In genomic region chr19:19068659-19069509, GRCh38 we compare ENCODE assay signal across 13 cellular contexts. TPM values are rescaled to one million over a fixed set of nuclear protein-coding genes. Genes with fewer than 3 reads are reported as not detected.
DNase-seq lines count a peak whose midpoint lies in the region; ATAC-seq and TF ChIP-seq lines count a peak whose summit lies in the region.
"Had no signal": no experiment of that assay in that cellular context is flagged by ENCODE, and none has a peak within 500 bp of the region (broad histone marks: within the 10 kb centered on the region; RNA-seq: fewer than 3 reads in every experiment).

No MANE protein-coding gene starts in this region.

- TF ChIP-seq POLR2A in gastroesophageal sphincter (IDR thresholded peaks at IDR 0.05): no peak

- H3K27me3 ChIP-seq in GM06990 (replicated peaks; ENCODE audit: control insufficient read depth, insufficient read depth, low read length): no peaks in the 10 kb centered on the region
- no peaks in the 10 kb centered on the region for H3K27me3 ChIP-seq in gastroesophageal sphincter
- H3K27me3 ChIP-seq in colonic mucosa: no peaks in the 10 kb centered on the region

- H3K9me3 ChIP-seq in gastroesophageal sphincter (no peaks in the 10 kb centered on the region), colonic mucosa (no peaks in the 10 kb centered on the region)

- no peak overlapping the region; the same call in 1 of the 2 replicates for H3K4me3 ChIP-seq in GM06990 (replicated peaks; ENCODE audit: low read depth, low read length)
- H3K4me3 ChIP-seq in gastroesophageal sphincter: no peak overlapping the region
- no peak overlapping the region for H3K4me3 ChIP-seq in colonic mucosa

- peak; percentile 59 for DNase-seq in GM06990 (ENCODE audit: extremely low read depth, insufficient read length)
- DNase-seq in NAMALWA (ENCODE audit: low spot score): peak; percentile 39
- peak; percentile 20 for DNase-seq in putamen (ENCODE audit: low spot score)
- no peak for DNase-seq in NCI-H748 treated with DMSO at 0.1 percent for 48 hours (lab: John Stamatoyannopoulos, UW)
- no peak for DNase-seq in colonic mucosa
- DNase-seq in DMS153 (lab: John Stamatoyannopoulos, UW): no peak
- DNase-seq: activated CD4-positive, alpha-beta T cell treated with anti-CD3 and anti-CD28 coated beads for 1 hour; COR-L47; effector CD4-positive, alpha-beta T cell; foreskin melanocyte; NCI-H2107 had no signal

- intact Hi-C loops in colonic mucosa (cut with DNase I): no loop called here

- 31 to 69% methylated on average over 4 to 7 of the region's 9 CpGs for WGBS in gastroesophageal sphincter (ENCODE audit: low coverage in 1 of 2), 2 donors

- H3K27ac ChIP-seq in gastroesophageal sphincter (peak overlapping the region in 3 of 4 donors; percentile 45 to 55 (median 48)), colonic mucosa (no peak overlapping the region)

- H3K4me1 ChIP-seq in gastroesophageal sphincter (peaks cover 0 to 56% (median 18%) of the 10 kb centered on the region in 3 donors), colonic mucosa (peaks cover 6% of the 10 kb centered on the region)

- TF ChIP-seq EP300 in gastroesophageal sphincter (IDR thresholded peaks at IDR 0.05): no peak

- ATAC-seq in gastroesophageal sphincter (no peak), HG03354 (IDR thresholded peaks at IDR 0.05; ENCODE audit: poor library complexity, severe bottlenecking, unreplicated experiment) (no peak)

- no peak overlapping the region for H3K9ac ChIP-seq in colonic mucosa (ENCODE audit: low read depth in 2 of 2, low read length in 2 of 2)

- TF ChIP-seq CTCF in GM06990 (IDR thresholded peaks at IDR 0.05; ENCODE audit: insufficient read depth, low read length, poor library complexity, severe bottlenecking): no peak
- TF ChIP-seq CTCF in gastroesophageal sphincter (IDR thresholded peaks at IDR 0.05): no peak
- TF ChIP-seq CTCF in colonic mucosa (IDR thresholded peaks at IDR 0.05): no peak

- H3K36me3 ChIP-seq in GM06990 (ENCODE audit: control insufficient read depth, insufficient read depth, low read length): no peaks in the 10 kb centered on the region
- H3K36me3 ChIP-seq in gastroesophageal sphincter: peaks cover 0 to 18% of the 10 kb centered on the region in 2 donors
- H3K36me3 ChIP-seq in colonic mucosa: no peaks in the 10 kb centered on the region

RNA-seq across cellular contexts. Expression of gene SLC25A42, which starts 5.1 kb away (rescaled TPM):
- total RNA-seq in gastroesophageal sphincter: 10 to 100 TPM in 3 of 4 donors, 1 to 10 TPM in 1; 8.8 to 16.0 (median 12.9) TPM
- 1 to 10 TPM; 3.7 to 7.9 TPM for total RNA-seq in colonic mucosa

RNA-seq across cellular contexts. Expression of gene ARMC6, which starts 35.5 kb away (rescaled TPM):
- 10 to 100 TPM; 15.9 to 24.0 (median 19.2) TPM for total RNA-seq in gastroesophageal sphincter
- 10 to 100 TPM; 15.0 to 29.4 TPM for total RNA-seq in colonic mucosa

RNA-seq across cellular contexts. Expression of gene SUGP2, which starts 35.6 kb away (rescaled TPM):
- total RNA-seq in gastroesophageal sphincter (10 to 100 TPM; 18.6 to 57.4 (median 35.2) TPM), colonic mucosa (10 to 100 TPM; 44.1 to 55.3 TPM)

Comparison
In these comparisons a context has a peak if more than half of its experiments do, and no peak if none do; other contexts are left out.
1. DNase-seq: peak in GM06990 (single experiment), NAMALWA (single experiment) and putamen (single experiment); none in NCI-H748 treated with DMSO at 0.1 percent for 48 hours (single experiment), colonic mucosa (single experiment) and DMS153 (single experiment).